9 cellular contexts compared by ENCODE assay signal in genomic region chr2:148553332-148553887, GRCh38.
DNase-seq lines count a peak whose midpoint lies in the region; FAIRE-seq and TF ChIP-seq lines count a peak whose summit lies in the region.
"Had no signal": no experiment of that assay in that cellular context is flagged by ENCODE, and none has a peak within 500 bp of the region (broad histone marks: within the 10 kb centered on the region; RNA-seq: fewer than 3 reads in every experiment).

No MANE protein-coding gene starts in this region.

- no peaks in the 10 kb centered on the region for H3K79me1 ChIP-seq in H1 (ENCODE audit: low read depth, low read length)

- no peak overlapping the region for H3K14ac ChIP-seq in H1 (ENCODE audit: insufficient read length)

- CTCF ChIA-PET in H1 (lab: Charles Lee; ENCODE audit: partially characterized antibody): interaction anchor here (1.1 to 4.7 kb wide), 4 partner anchors 14 to 258 kb away, joined by 3 to 18 read pairs (median 3); no protein-coding TSS in a partner anchor

- peak overlapping the region; percentile 65; the same call in 1 of the 2 replicates for H2AK5ac ChIP-seq in H1 (ENCODE audit: low read depth, low read length)

- H4K91ac ChIP-seq in H1 (replicated peaks; ENCODE audit: insufficient read length, low read length): no peak overlapping the region

- H3K36me3 ChIP-seq in DOHH2 (ENCODE audit: control insufficient read depth, low read length) (no peaks in the 10 kb centered on the region), KMS-11 (ENCODE audit: insufficient read depth) (no peaks in the 10 kb centered on the region), H1 (ENCODE audit: control insufficient read depth in 2 of 4, insufficient read depth in 4 of 4, low read length in 3 of 4) (no peaks in the 10 kb centered on the region)

- H3K4me3 ChIP-seq in DOHH2 (ENCODE audit: low read length): peak overlapping the region; percentile 58
- H3K4me3 ChIP-seq in KMS-11 (IDR thresholded peaks at IDR 0.05; ENCODE audit: insufficient read depth, low read depth, low read length): no peak overlapping the region
- H3K4me3 ChIP-seq in H1 (ENCODE audit: extremely low read depth in 1 of 4, insufficient read depth in 2 of 4, low read depth in 3 of 4, low read length in 4 of 4): no peak overlapping the region
- H3K4me3 ChIP-seq in skeletal muscle cell (ENCODE audit: low read depth, low read length): peak overlapping the region; percentile 33
- H3K4me3 ChIP-seq: SK-N-MC had no signal

- no peak for TF ChIP-seq RAD21 in H1 (IDR thresholded peaks at IDR 0.05 in 1 of 2, conservative IDR thresholded peaks at IDR 0.05 in 1 of 2; ENCODE audit: low read depth in 2 of 2, low read length in 2 of 2)

- H3K9me2 ChIP-seq in DOHH2 (replicated peaks; ENCODE audit: control insufficient read depth, low read length): no peaks in the 10 kb centered on the region

- H2BK12ac ChIP-seq in H1 (ENCODE audit: low read depth, low read length): peak overlapping the region; percentile 71

- FAIRE-seq in H1 (lab: Jason Lieb, UNC): no peak

- H3K4me2 ChIP-seq in DOHH2 (ENCODE audit: low read length): peak overlapping the region; percentile 49
- H3K4me2 ChIP-seq in KMS-11: peak overlapping the region; percentile 19
- H3K4me2 ChIP-seq in H1 (ENCODE audit: insufficient read depth in 1 of 2, low read depth in 2 of 2, low read length in 2 of 2): no peak overlapping the region; a peak in 1 of 4 replicates

- no peak overlapping the region for H4K8ac ChIP-seq in H1 (ENCODE audit: extremely low read depth, insufficient read depth, low read length)

- no peaks in the 10 kb centered on the region for H3K79me2 ChIP-seq in DOHH2 (ENCODE audit: control insufficient read depth, low read length)
- H3K79me2 ChIP-seq in KMS-11 (ENCODE audit: insufficient read depth, low read depth): no peaks in the 10 kb centered on the region
- no peaks in the 10 kb centered on the region for H3K79me2 ChIP-seq in H1 (ENCODE audit: control insufficient read depth in 1 of 2, insufficient read depth in 2 of 2, low read length in 2 of 2)

- 84% methylated on average over 7 of the region's 7 CpGs; no CpG with 5 or more reads in 1 of the 2 experiments for WGBS in H1 (ENCODE audit: extremely low coverage in 1 of 2, insufficient coverage in 1 of 2, insufficient read length in 1 of 2, insufficient replicate concordance in 2 of 2, low coverage in 1 of 2, low lambda C conversion rate in 2 of 2, missing lambda C conversion rate in 1 of 2), 2 experiments

- H2AFZ ChIP-seq in KMS-11 (ENCODE audit: low read depth): peak overlapping the region; percentile 29; the same call in 1 of the 2 replicates
- H2AFZ ChIP-seq in H1 (ENCODE audit: low read length): no peak overlapping the region

- no peak overlapping the region for H2BK120ac ChIP-seq in H1 (replicated peaks; ENCODE audit: low read depth, low read length)

- 0 out of 2 replicates have a peak overlapping the region, but pooled peaks have one; percentile 40 for H2BK20ac ChIP-seq in H1 (ENCODE audit: low read length)

- no peak overlapping the region for H3K18ac ChIP-seq in H1 (ENCODE audit: extremely low read depth, low read length)

- DNase-seq in H1 (ENCODE audit: low read depth in 1 of 2, low spot score in 2 of 2) (no peak), skeletal muscle cell (ENCODE audit: low read depth) (no peak), NCI-H2196 treated with DMSO at 0.1 percent for 48 hours (lab: John Stamatoyannopoulos, UW; ENCODE audit: unreplicated experiment) (no peak), amygdala (lab: John Stamatoyannopoulos, UW) (no peak), T-helper 9 cell (no peak)
- DNase-seq: cortex of kidney had no signal

- H3K23me2 ChIP-seq in H1 (ENCODE audit: low read depth, low read length): no peaks in the 10 kb centered on the region

- no peak overlapping the region for H3K56ac ChIP-seq in H1 (replicated peaks; ENCODE audit: insufficient read length, low read depth, low read length)

- H3F3A ChIP-seq in DOHH2 (ENCODE audit: control insufficient read depth, insufficient read depth): no peaks in the 10 kb centered on the region

- H3K4me1 ChIP-seq in DOHH2 (ENCODE audit: control insufficient read depth, low read length) (peaks cover 24% of the 10 kb centered on the region), KMS-11 (ENCODE audit: low read depth, poor library complexity, severe bottlenecking) (no peaks in the 10 kb centered on the region), H1 (replicated peaks in 1 of 4; ENCODE audit: control insufficient read depth in 3 of 4, insufficient read depth in 4 of 4, low read length in 3 of 4) (peaks cover 5 to 16% (median 10%) of the 10 kb centered on the region in 4 experiments; a peak in 6 of 7 replicates)

- no peak overlapping the region; the same call in 1 of the 2 replicates for H3K9ac ChIP-seq in KMS-11
- no peak overlapping the region for H3K9ac ChIP-seq in H1 (replicated peaks in 1 of 4; ENCODE audit: extremely low read depth in 1 of 4, low read depth in 3 of 4, low read length in 3 of 4)

- H3K23ac ChIP-seq in H1 (ENCODE audit: insufficient read length): no peak overlapping the region

- H2BK15ac ChIP-seq in H1 (ENCODE audit: low read length): no peak overlapping the region

- POLR2A ChIA-PET in H1 (lab: Charles Lee; ENCODE audit: partially characterized antibody): interaction anchor here (0.5 to 1.2 kb wide), 2 partner anchors 16 to 278 kb away, joined by 3 to 5 read pairs; no protein-coding TSS in a partner anchor

- no peak overlapping the region for H3K4ac ChIP-seq in H1 (replicated peaks; ENCODE audit: insufficient read length, low read depth, low read length)

- no peak for TF ChIP-seq POLR2A in H1 (IDR thresholded peaks at IDR 0.05; ENCODE audit: control extremely low read depth in 1 of 2, low read depth in 2 of 2, low read length in 2 of 2)

- no peaks in the 10 kb centered on the region for H3K27me3 ChIP-seq in DOHH2 (ENCODE audit: control insufficient read depth, low read length)
- H3K27me3 ChIP-seq in KMS-11 (ENCODE audit: insufficient read depth, low read depth): no peaks in the 10 kb centered on the region
- peaks cover 0 to 4% (median 0%) of the 10 kb centered on the region in 4 experiments; a peak in 1 of 7 replicates for H3K27me3 ChIP-seq in H1 (replicated peaks in 1 of 4; ENCODE audit: control insufficient read depth in 3 of 4, extremely low read depth in 1 of 4, insufficient read depth in 3 of 4, low read length in 3 of 4)

- no peak overlapping the region for H4K5ac ChIP-seq in H1 (ENCODE audit: insufficient read length, low read depth, low read length)

- H3K9me3 ChIP-seq in DOHH2 (ENCODE audit: control insufficient read depth, insufficient read depth, low read length): no peaks in the 10 kb centered on the region
- peaks cover 0 to 4% of the 10 kb centered on the region in 2 experiments; a peak in 2 of 4 replicates for H3K9me3 ChIP-seq in H1 (ENCODE audit: insufficient read depth in 2 of 2, low read depth in 1 of 2, low read length in 1 of 2)

- H3K27ac ChIP-seq in DOHH2 (ENCODE audit: low read depth, low read length): no peak overlapping the region
- no peak overlapping the region for H3K27ac ChIP-seq in KMS-11
- no peak overlapping the region for H3K27ac ChIP-seq in H1 (ENCODE audit: low read depth, low read length)
- H3K27ac ChIP-seq: SK-N-MC had no signal

- TF ChIP-seq CTCF in DOHH2 (IDR thresholded peaks at IDR 0.05; ENCODE audit: low read depth, low read length, poor library complexity, severe bottlenecking) (no peak), KMS-11 (conservative IDR thresholded peaks at IDR 0.05; ENCODE audit: low read depth, low read length) (no peak), H1 (IDR thresholded peaks at IDR 0.05; ENCODE audit: control extremely low read depth in 1 of 3, insufficient read depth in 1 of 3, low read depth in 1 of 3, low read length in 3 of 3) (no peak)

- H4K20me1 ChIP-seq in DOHH2 (ENCODE audit: control insufficient read depth, insufficient read depth, low read depth, low read length) (no peaks in the 10 kb centered on the region), KMS-11 (ENCODE audit: insufficient read depth) (no peaks in the 10 kb centered on the region), H1 (replicated peaks in 1 of 2; ENCODE audit: control insufficient read depth in 1 of 2, insufficient read depth in 2 of 2, low read length in 2 of 2) (no peaks in the 10 kb centered on the region)

- peak overlapping the region; percentile 41; the same call in 1 of the 2 replicates for H2BK5ac ChIP-seq in H1 (ENCODE audit: low read depth, low read length)

- TF ChIP-seq EP300 in H1 (IDR thresholded peaks at IDR 0.05; ENCODE audit: borderline replicate concordance in 1 of 2, low read depth in 2 of 2, low read length in 2 of 2): no peak

TF ChIP-seq in H1, 55 proteins besides CTCF, POLR2A, EP300 and RAD21 (continues in another document):
- TF ChIP-seq YY1 (IDR thresholded peaks at IDR 0.05; ENCODE audit: low read depth, low read length): no peak
- TF ChIP-seq POU5F1 (IDR thresholded peaks at IDR 0.05; ENCODE audit: low read depth, low read length): no peak
- TF ChIP-seq MAFK (IDR thresholded peaks at IDR 0.05; ENCODE audit: low read depth, low read length): no peak
- no peak for TF ChIP-seq SIX5 (IDR thresholded peaks at IDR 0.05; ENCODE audit: low read depth, low read length)
- no peak for TF ChIP-seq KDM5A (IDR thresholded peaks at IDR 0.05; ENCODE audit: low read length)
- no peak for TF ChIP-seq SIRT6 (IDR thresholded peaks at IDR 0.05; ENCODE audit: low read length)
- TF ChIP-seq E2F6 (IDR thresholded peaks at IDR 0.05): no peak
- TF ChIP-seq ATF2 (IDR thresholded peaks at IDR 0.05; ENCODE audit: low read length): no peak
- no peak for TF ChIP-seq BCL11A (IDR thresholded peaks at IDR 0.05; ENCODE audit: low read depth in 2 of 2, low read length in 2 of 2)
- no peak for TF ChIP-seq NRF1 (IDR thresholded peaks at IDR 0.05; ENCODE audit: low read depth, low read length)
- no peak for TF ChIP-seq SIN3A (conservative IDR thresholded peaks at IDR 0.05 in 1 of 2, IDR thresholded peaks at IDR 0.05 in 1 of 2; ENCODE audit: low read depth in 1 of 2, low read length in 2 of 2)

Comparison
In these comparisons a context has a peak if more than half of its experiments do, and no peak if none do; other contexts are left out.
1. H3K4me2 ChIP-seq: peak in DOHH2 (single experiment) and KMS-11 (single experiment); none in H1 (0 of 2).
2. H3K4me3 ChIP-seq: peak in DOHH2 (single experiment) and skeletal muscle cell (single experiment); none in KMS-11 (single experiment) and H1 (0 of 4).